ENCODE assay signal across 25 cellular contexts in the genomic region with DNA sequence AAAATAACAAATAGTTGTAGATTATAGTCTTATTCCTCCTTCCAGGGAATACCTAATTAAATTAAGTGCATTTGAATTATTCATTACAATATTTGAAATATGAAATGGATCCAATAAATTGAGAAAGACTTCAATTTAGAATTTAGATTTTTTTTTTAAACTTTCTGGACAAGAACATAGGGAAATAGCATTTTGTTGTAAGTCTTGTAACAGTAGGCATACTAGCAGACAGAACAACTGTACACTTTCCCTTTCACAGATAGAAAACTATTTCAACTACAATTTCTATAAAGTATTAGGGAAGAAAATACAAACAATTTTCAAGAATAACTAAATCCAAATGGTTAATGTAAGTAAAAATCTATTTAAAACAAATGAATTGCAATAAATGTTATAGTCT.
DNase-seq lines count a peak whose midpoint lies in the region; ATAC-seq, FAIRE-seq and TF ChIP-seq lines count a peak whose summit lies in the region.
"Had no signal": no experiment of that assay in that cellular context is flagged by ENCODE, and none has a peak within 500 bp of the region (broad histone marks: within the 10 kb centered on the region; RNA-seq: fewer than 3 reads in every experiment).

No MANE protein-coding gene starts in this region.

- peak overlapping the region; percentile 80 for H3K9ac ChIP-seq in GM23248
- H3K9ac ChIP-seq in astrocyte (ENCODE audit: low read length): peak overlapping the region; percentile 82

- no peaks in the 10 kb centered on the region for H3K9me2 ChIP-seq in GM23248 (ENCODE audit: insufficient read depth)

- FAIRE-seq in astrocyte (lab: Jason Lieb, UNC): no peak
- FAIRE-seq: GM12878 had no signal

- H3K9me3 ChIP-seq in GM23248 (ENCODE audit: low read depth) (no peaks in the 10 kb centered on the region), astrocyte (ENCODE audit: insufficient read depth, low read depth, low read length) (no peaks in the 10 kb centered on the region), sigmoid colon (no peaks in the 10 kb centered on the region)
- H3K9me3 ChIP-seq: SJCRH30 had no signal

- H3K4me1 ChIP-seq in GM23248 (ENCODE audit: insufficient read depth) (peaks cover 29% of the 10 kb centered on the region), astrocyte (ENCODE audit: insufficient read depth, low read length) (peaks cover 33% of the 10 kb centered on the region), sigmoid colon (peaks cover 0 to 3% (median 0%) of the 10 kb centered on the region in 4 donors)

- ATAC-seq in HG02798 (IDR thresholded peaks at IDR 0.05; ENCODE audit: poor library complexity, unreplicated experiment) (no peak), HG03095 (IDR thresholded peaks at IDR 0.05; ENCODE audit: unreplicated experiment) (no peak)
- ATAC-seq: activated CD8-positive, alpha-beta T cell treated with anti-CD3 and anti-CD28 coated beads, Interleukin-2, amount 10 ng/mL, durations not matched to agents 7 days and 5 days; activated naive CD8-positive, alpha-beta T cell treated with anti-CD3 and anti-CD28 coated beads, Interleukin-2, amount 50 U/mL, for 24 hours; activated T-helper 17 cell treated with anti-CD3 and anti-CD28 coated beads, Interleukin-2, amount 50 U/mL, for 72 hours; left colon had no signal

- H2AFZ ChIP-seq in GM23248 (no peak overlapping the region), astrocyte (ENCODE audit: low read depth, low read length) (no peak overlapping the region)

- H3K4me3 Mint-ChIP-seq in astrocyte (ENCODE audit: unreplicated experiment): no peak overlapping the region
- H3K4me3 Mint-ChIP-seq: activated CD8-positive, alpha-beta T cell treated with anti-CD3 and anti-CD28 coated beads, Interleukin-2, amount 10 ng/mL, durations not matched to agents 7 days and 5 days; activated naive CD8-positive, alpha-beta T cell treated with anti-CD3 and anti-CD28 coated beads, Interleukin-2, amount 50 U/mL, for 24 hours; activated T-helper 17 cell treated with anti-CD3 and anti-CD28 coated beads, Interleukin-2, amount 50 U/mL, for 72 hours; central memory CD8-positive, alpha-beta T cell; H9 had no signal

- H3K27ac Mint-ChIP-seq in astrocyte (ENCODE audit: unreplicated experiment): no peak overlapping the region
- H3K27ac Mint-ChIP-seq: activated CD8-positive, alpha-beta T cell treated with anti-CD3 and anti-CD28 coated beads, Interleukin-2, amount 10 ng/mL, durations not matched to agents 7 days and 5 days; activated naive CD8-positive, alpha-beta T cell treated with anti-CD3 and anti-CD28 coated beads, Interleukin-2, amount 50 U/mL, for 24 hours; activated T-helper 17 cell treated with anti-CD3 and anti-CD28 coated beads, Interleukin-2, amount 50 U/mL, for 72 hours; H9 had no signal

- no peaks in the 10 kb centered on the region for H3K36me3 Mint-ChIP-seq in astrocyte (ENCODE audit: low read depth, unreplicated experiment)

- H3K27me3 ChIP-seq in GM23248 (replicated peaks; ENCODE audit: insufficient read depth): no peaks in the 10 kb centered on the region
- H3K27me3 ChIP-seq in astrocyte (ENCODE audit: insufficient read depth, low read length): no peaks in the 10 kb centered on the region
- no peaks in the 10 kb centered on the region for H3K27me3 ChIP-seq in sigmoid colon
- H3K27me3 ChIP-seq: SJCRH30 had no signal

- DNase-seq in GM23248 (no peak), astrocyte (ENCODE audit: low read depth) (no peak), fibroblast of the aortic adventitia (ENCODE audit: low read depth) (peak; percentile 42), sigmoid colon (no peak), kidney glomerular epithelial cell (lab: John Stamatoyannopoulos, UW) (no peak)
- no peak for DNase-seq in stimulated activated CD4-positive, alpha-beta T cell treated with anti-CD3 and anti-CD28 coated beads, Interleukin-1b, Interleukin-23, amount 100 ng/mL, for 48 hours
- DNase-seq: activated CD4-positive, CD25-positive, alpha-beta regulatory T cell; activated CD8-positive, alpha-beta T cell treated with anti-CD3 and anti-CD28 coated beads, Interleukin-2, amount 10 ng/mL, durations not matched to agents 7 days and 5 days; activated naive CD8-positive, alpha-beta T cell treated with anti-CD3 and anti-CD28 coated beads, Interleukin-2, amount 50 U/mL, for 24 hours; DMS 273 treated with DMSO at 0.1 percent for 48 hours; effector memory CD4-positive, alpha-beta T cell; GDM1; H9; KBM-7; left colon; NCI-H1105; NCI-H2107; NCI-H524; SJCRH30; T-helper 2 cell had no signal

- H3F3A ChIP-seq in GM23248 (ENCODE audit: insufficient read depth): 0 out of 2 replicates have a peak, but pooled peaks cover 3% of the 10 kb centered on the region

- peak overlapping the region; percentile 100 for H3K4me2 ChIP-seq in GM23248 (ENCODE audit: unreplicated experiment)
- peak overlapping the region; percentile 82 for H3K4me2 ChIP-seq in astrocyte (ENCODE audit: low read length)

- H3K4me3 ChIP-seq in GM23248 (peak overlapping the region; percentile 74), astrocyte (ENCODE audit: insufficient read depth, low read depth, low read length) (peak overlapping the region; percentile 34), fibroblast of the aortic adventitia (ENCODE audit: low read depth, low read length) (no peak overlapping the region), sigmoid colon (peak overlapping the region in 2 of 4 donors; percentile 28 to 32)
- H3K4me3 ChIP-seq: GM12878, SJCRH30 had no signal

- no peak for TF ChIP-seq CTCF in astrocyte (IDR thresholded peaks at IDR 0.05; ENCODE audit: insufficient read depth, low read depth, low read length)
- TF ChIP-seq CTCF in fibroblast of the aortic adventitia (IDR thresholded peaks at IDR 0.05; ENCODE audit: insufficient read depth, low read length): no peak
- no peak for TF ChIP-seq CTCF in sigmoid colon (IDR thresholded peaks at IDR 0.05)

- H3K9me3 Mint-ChIP-seq in astrocyte (ENCODE audit: unreplicated experiment): no peaks in the 10 kb centered on the region
- H3K9me3 Mint-ChIP-seq: activated naive CD8-positive, alpha-beta T cell treated with anti-CD3 and anti-CD28 coated beads, Interleukin-2, amount 50 U/mL, for 24 hours; activated T-helper 17 cell treated with anti-CD3 and anti-CD28 coated beads, Interleukin-2, amount 50 U/mL, for 72 hours; central memory CD8-positive, alpha-beta T cell; H9 had no signal

- H3K36me3 ChIP-seq in GM23248 (ENCODE audit: low read depth) (no peaks in the 10 kb centered on the region), astrocyte (ENCODE audit: insufficient read depth, low read length) (no peaks in the 10 kb centered on the region), sigmoid colon (no peaks in the 10 kb centered on the region)
- H3K36me3 ChIP-seq: SJCRH30 had no signal

- H3K27me3 Mint-ChIP-seq in astrocyte (ENCODE audit: low read depth, unreplicated experiment): no peaks in the 10 kb centered on the region
- H3K27me3 Mint-ChIP-seq: activated naive CD8-positive, alpha-beta T cell treated with anti-CD3 and anti-CD28 coated beads, Interleukin-2, amount 50 U/mL, for 24 hours; activated T-helper 17 cell treated with anti-CD3 and anti-CD28 coated beads, Interleukin-2, amount 50 U/mL, for 72 hours; central memory CD8-positive, alpha-beta T cell had no signal

- TF ChIP-seq POLR2A in sigmoid colon (IDR thresholded peaks at IDR 0.05): no peak

- intact Hi-C loops in sigmoid colon (cut with DNase I): loop anchor here (10.0 kb wide), 1 partner anchor 112 kb away; no protein-coding TSS in a partner anchor

- H3K27ac ChIP-seq in GM23248: no peak overlapping the region
- peak overlapping the region; percentile 77 for H3K27ac ChIP-seq in astrocyte (ENCODE audit: low read depth, low read length)
- peak overlapping the region in 3 of 4 donors; percentile 12 to 60 (median 55) for H3K27ac ChIP-seq in sigmoid colon
- H3K27ac ChIP-seq: SJCRH30 had no signal

- H4K20me1 ChIP-seq in GM23248 (ENCODE audit: insufficient read depth) (no peaks in the 10 kb centered on the region), astrocyte (ENCODE audit: insufficient read depth, low read length) (no peaks in the 10 kb centered on the region)

- TF ChIP-seq EP300 in sigmoid colon (IDR thresholded peaks at IDR 0.05): no peak

- in situ Hi-C loops in GM23248 (cut with MboI): loop anchor here (10.0 kb wide), 1 partner anchor 112 kb away; no protein-coding TSS in a partner anchor

- H3K79me2 ChIP-seq in GM23248 (ENCODE audit: insufficient read depth) (peaks cover 56% of the 10 kb centered on the region), astrocyte (ENCODE audit: insufficient read depth, low read length) (peaks cover 43% of the 10 kb centered on the region)

- H3K4me1 Mint-ChIP-seq in astrocyte (ENCODE audit: low read depth, unreplicated experiment): peaks cover 7% of the 10 kb centered on the region
- H3K4me1 Mint-ChIP-seq: activated naive CD8-positive, alpha-beta T cell treated with anti-CD3 and anti-CD28 coated beads, Interleukin-2, amount 50 U/mL, for 24 hours; central memory CD8-positive, alpha-beta T cell had no signal
